ENCODE assay signal across 2 cellular contexts in genomic region chr12:11929714-11930113, GRCh38.
TF ChIP-seq lines count a peak whose summit lies in the region.

No MANE protein-coding gene starts in this region.

TF ChIP-seq in IMR-90, 13 proteins besides CTCF, POLR2A, EP300 and RAD21 (continued from another document):
- TF ChIP-seq ELK1 (IDR thresholded peaks at IDR 0.05; ENCODE audit: borderline replicate concordance, low read depth, low read length) (no peak), FOS (IDR thresholded peaks at IDR 0.05; ENCODE audit: low read depth, low read length) (no peak)

TF ChIP-seq in K562, 482 proteins besides CTCF, POLR2A, EP300 and RAD21 (continued from another document):
- no peak for TF ChIP-seq ZHX1 (conservative IDR thresholded peaks at IDR 0.05; ENCODE audit: low read length)
- TF ChIP-seq ZNF766 (CRISPR knock-in tag; conservative IDR thresholded peaks at IDR 0.05) = no peak
- TF ChIP-seq MAFF (IDR thresholded peaks at IDR 0.05; ENCODE audit: low read length) = peak; percentile 61
- no peak for TF ChIP-seq ATF7 (IDR thresholded peaks at IDR 0.05)
- TF ChIP-seq ELF2 (CRISPR knock-in tag; IDR thresholded peaks at IDR 0.05) = no peak
- no peak for TF ChIP-seq ZNF174 (CRISPR knock-in tag; IDR thresholded peaks at IDR 0.05)
- no peak for TF ChIP-seq SRF (CRISPR knock-in tag; IDR thresholded peaks at IDR 0.05)
- peak; percentile 50; the same call in 1 of the 2 replicates for TF ChIP-seq MAFK (IDR thresholded peaks at IDR 0.05; ENCODE audit: low read length)
- no peak for TF ChIP-seq ELF1 (tag; IDR thresholded peaks at IDR 0.05)
- TF ChIP-seq NFIC (IDR thresholded peaks at IDR 0.05) = no peak
- TF ChIP-seq IRF1 (CRISPR knock-in tag; IDR thresholded peaks at IDR 0.05; ENCODE audit: borderline replicate concordance) = no peak
- TF ChIP-seq SMAD3 (CRISPR knock-in tag; conservative IDR thresholded peaks at IDR 0.05) = no peak
- TF ChIP-seq PHF20 (IDR thresholded peaks at IDR 0.05; ENCODE audit: partially characterized antibody) = no peak
- no peak for TF ChIP-seq CHCHD3 (CRISPR knock-in tag; IDR thresholded peaks at IDR 0.05)
- peak; percentile 38; the same call in 1 of the 2 replicates for TF ChIP-seq C11orf30 (IDR thresholded peaks at IDR 0.05; ENCODE audit: low read depth)
